ENCODE assay signal across 6 cellular contexts in the genomic region with DNA sequence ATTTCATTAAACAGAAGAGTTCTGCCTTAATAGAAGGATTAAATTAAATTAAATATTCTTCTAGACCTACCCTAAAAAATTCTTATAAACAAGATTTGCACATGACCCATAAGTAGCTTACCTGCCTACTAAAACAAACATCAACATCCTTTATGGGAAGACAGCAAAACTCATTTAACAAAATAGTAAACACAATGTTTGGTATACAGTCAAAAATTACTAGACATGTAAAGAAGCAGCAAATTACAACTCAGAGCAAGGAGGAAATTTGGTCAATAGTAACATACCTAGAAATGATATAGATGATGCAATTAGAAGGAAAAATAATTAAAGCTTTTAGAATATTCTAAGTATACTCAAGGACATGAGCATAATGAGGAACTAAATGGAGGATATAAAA.
"Had no signal": no experiment of that assay in that cellular context is flagged by ENCODE, and none has a peak within 500 bp of the region (broad histone marks: within the 10 kb centered on the region; RNA-seq: fewer than 3 reads in every experiment).

No MANE protein-coding gene starts in this region.

- H3K4me3 ChIP-seq: K562 had no signal

- DNase-seq: IMR-90, KBM-7, KG1 had no signal

- H3K27ac ChIP-seq: HL-60, KMS-11 had no signal
